8 cellular contexts compared by ENCODE assay signal in genomic region chr1:151165738-151166505, GRCh38.
A peak's percentile ranks its signal among the peaks of the same experiment; 100 is the strongest.
DNase-seq lines count a peak whose midpoint lies in the region; ATAC-seq and TF ChIP-seq lines count a peak whose summit lies in the region.

LYSMD1 (minus strand) TSS chr1:151165902; CDS start chr1:151165258, 644 bp downstream.
SCNM1 (plus strand) TSS chr1:151166144; CDS start chr1:151166153, 9 bp downstream.

- DNase-seq in AG09309 (ENCODE audit: low read depth) = peak; percentile 95
- peak; percentile 100 for DNase-seq in NCI-H345 (lab: John Stamatoyannopoulos, UW)
- DNase-seq in activated CD4-positive, CD25-positive, alpha-beta regulatory T cell (lab: John Stamatoyannopoulos, UW) = peak; percentile 83 to 89 (median 87)
- peak; percentile 98 for DNase-seq in central memory CD4-positive, alpha-beta T cell
- DNase-seq in inferior parietal cortex (ENCODE audit: extremely low spot score) = peak; percentile 100
- DNase-seq in smooth muscle cell of the brain vasculature (ENCODE audit: low read depth, low spot score) = peak; percentile 96

- ATAC-seq in GM19023 (IDR thresholded peaks at IDR 0.05; ENCODE audit: unreplicated experiment) (peak; percentile 85), HG03196 (IDR thresholded peaks at IDR 0.05; ENCODE audit: unreplicated experiment) (peak; percentile 83)

- peak; percentile 3 for TF ChIP-seq CTCF in AG09309 (IDR thresholded peaks at IDR 0.05; ENCODE audit: control insufficient read depth, insufficient read depth, low read depth, low read length, missing control alignments)

- H3K4me3 ChIP-seq in AG09309 (ENCODE audit: control insufficient read depth, low read depth, low read length) = peak within 1 kb of the TSS; percentile 76

Comparison
In these comparisons a context has a peak if more than half of its experiments do, and no peak if none do; other contexts are left out.
1. Peak in every context shown above with its lines: DNase-seq, ATAC-seq and H3K4me3 ChIP-seq.